Comparison of ENCODE assay signal across 7 cellular contexts in genomic region chr20:46805836-46806235, GRCh38.
"Had no signal": no experiment of that assay in that cellular context is flagged by ENCODE, and none has a peak within 500 bp of the region (broad histone marks: within the 10 kb centered on the region; RNA-seq: fewer than 3 reads in every experiment).

No MANE protein-coding gene starts in this region.

- H3K4me3 Mint-ChIP-seq: GM23338, H9 had no signal

- DNase-seq: H9, HCEC 1CT, IMR-90, KG1 had no signal

- H3K27ac ChIP-seq: HL-60 had no signal

- H3K4me3 ChIP-seq: GM23338, K562 had no signal

- H3K9me3 Mint-ChIP-seq: GM23338, H9 had no signal

- H3K27ac Mint-ChIP-seq: GM23338, H9 had no signal

- ATAC-seq: GM23338, K562 had no signal
